ENCODE assay signal across 8 cellular contexts in the genomic region with DNA sequence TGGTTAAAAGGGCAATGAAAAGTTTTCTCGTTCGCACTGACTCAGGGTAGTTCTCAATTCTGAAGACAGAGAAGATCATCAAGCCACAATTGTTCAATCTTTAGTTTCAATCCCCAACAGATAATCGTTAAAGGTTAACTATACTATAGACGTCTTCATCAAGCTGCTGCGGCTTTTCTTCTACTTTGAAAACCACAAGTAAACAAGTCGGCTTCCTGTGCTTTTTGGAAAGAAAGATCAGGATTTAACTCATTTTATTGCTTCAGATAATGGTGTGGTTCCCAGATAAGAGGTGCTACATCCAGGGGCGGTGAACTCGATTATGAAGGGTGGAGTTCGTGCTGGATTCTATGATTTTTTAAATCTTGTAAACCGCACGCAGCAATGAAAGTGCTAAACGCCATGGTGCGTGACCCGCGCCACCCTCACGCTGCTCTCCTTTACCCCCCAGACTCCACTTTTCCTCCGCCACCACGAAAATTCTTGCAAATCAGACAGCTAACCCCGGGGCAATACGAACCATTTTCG. TPM values are rescaled to one million over a fixed set of nuclear protein-coding genes. Genes with fewer than 3 reads are reported as not detected.
DNase-seq lines count a peak whose midpoint lies in the region; ATAC-seq, FAIRE-seq and TF ChIP-seq lines count a peak whose summit lies in the region.

No MANE protein-coding gene starts in this region.

- H3K4me1 Mint-ChIP-seq in activated CD4-positive, alpha-beta T cell treated with anti-CD3 and anti-CD28 coated beads, Interleukin-2, amount 10 ng/mL, durations not matched to agents 24 days and 14 days, result peaks cover 37% of the 10 kb centered on the region
- H3K4me1 Mint-ChIP-seq in memory B cell, result peaks cover 21% of the 10 kb centered on the region

- TF ChIP-seq EP300 in GM12878 (IDR thresholded peaks at IDR 0.05; ENCODE audit: borderline replicate concordance in 1 of 2, control insufficient read depth in 1 of 2, low read depth in 2 of 2, low read length in 2 of 2), result peak in 1 of 2 experiments; percentile 10; a peak in 1 of 4 replicates

- H3K79me2 ChIP-seq in HCT116 (ENCODE audit: insufficient read depth, low read length) (peaks cover 41% of the 10 kb centered on the region), MM.1S (ENCODE audit: low read length) (peaks cover 15% of the 10 kb centered on the region), GM12878 (ENCODE audit: control insufficient read depth, insufficient read depth, low read length) (peaks cover 31% of the 10 kb centered on the region)

- ATAC-seq in HCT116 (peak; percentile 66), GM12878 (peak; percentile 64), memory B cell (ENCODE audit: low read depth) (peak; percentile 39)

- H3K27me3 Mint-ChIP-seq in activated CD4-positive, alpha-beta T cell treated with anti-CD3 and anti-CD28 coated beads, Interleukin-2, amount 10 ng/mL, durations not matched to agents 24 days and 14 days, result peaks cover 13% of the 10 kb centered on the region
- peaks cover 23% of the 10 kb centered on the region for H3K27me3 Mint-ChIP-seq in memory B cell

- H3F3A ChIP-seq in MM.1S (ENCODE audit: insufficient read depth, low read length), result peaks cover 15% of the 10 kb centered on the region

- SMC1A ChIA-PET in GM12878 (lab: Charles Lee; ENCODE audit: uncharacterized antibody, unreplicated experiment), result no interaction called here

- H3K9me2 ChIP-seq in HCT116 (ENCODE audit: insufficient read depth), result no peaks in the 10 kb centered on the region
- H3K9me2 ChIP-seq in MM.1S (replicated peaks; ENCODE audit: insufficient read depth, low read length), result no peaks in the 10 kb centered on the region

- RAD21 ChIA-PET in HCT116 (lab: Charles Lee; ENCODE audit: low non-redundant PET in 1 of 2, low total read pairs in 2 of 2, uncharacterized antibody in 2 of 2, unreplicated experiment in 2 of 2) (no interaction called here), GM12878 (lab: Charles Lee; ENCODE audit: unreplicated experiment) (no interaction called here)

- H3K36me3 Mint-ChIP-seq in activated CD4-positive, alpha-beta T cell treated with anti-CD3 and anti-CD28 coated beads, Interleukin-2, amount 10 ng/mL, durations not matched to agents 24 days and 14 days (ENCODE audit: low read depth), result peaks cover 22% of the 10 kb centered on the region
- H3K36me3 Mint-ChIP-seq in memory B cell, result no peaks in the 10 kb centered on the region

- peak overlapping the region; percentile 92 for H3K27ac Mint-ChIP-seq in activated CD4-positive, alpha-beta T cell treated with anti-CD3 and anti-CD28 coated beads, Interleukin-2, amount 10 ng/mL, durations not matched to agents 24 days and 14 days
- H3K27ac Mint-ChIP-seq in memory B cell, result no peak overlapping the region

- DNase-seq in activated CD4-positive, alpha-beta T cell treated with anti-CD3 and anti-CD28 coated beads, Interleukin-2, amount 10 ng/mL, durations not matched to agents 24 days and 14 days, result no peak
- DNase-seq in activated CD4-positive, alpha-beta T cell treated with anti-CD3 and anti-CD28 coated beads for 1 hour, result no peak
- no peak for DNase-seq in HCT116 (ENCODE audit: low read depth, low spot score)
- DNase-seq in MM.1S, result peak; percentile 49
- DNase-seq in GM12878 (ENCODE audit: low read depth, low spot score), result no peak
- peak in 1 of 2 donors; percentile 1 for DNase-seq in memory B cell (ENCODE audit: low spot score in 2 of 2)
- DNase-seq in medulla oblongata (ENCODE audit: extremely low spot score), result no peak
- no peak for DNase-seq in cortex of kidney (lab: John Stamatoyannopoulos, UW)

- H3K36me3 ChIP-seq in HCT116 (ENCODE audit: control insufficient read depth in 1 of 2, insufficient read depth in 2 of 2, low read length in 2 of 2), result peaks cover 2 to 5% of the 10 kb centered on the region in 2 experiments; a peak in 2 of 4 replicates
- no peaks in the 10 kb centered on the region for H3K36me3 ChIP-seq in MM.1S (replicated peaks; ENCODE audit: insufficient read depth, low read length)
- H3K36me3 ChIP-seq in GM12878 (ENCODE audit: control insufficient read depth in 2 of 2, insufficient read depth in 2 of 2, low read length in 1 of 2), result no peaks in the 10 kb centered on the region

- TF ChIP-seq POLR2A in HCT116 (IDR thresholded peaks at IDR 0.05; ENCODE audit: borderline replicate concordance, extremely low read depth, insufficient read depth, insufficient read length) (no peak), GM12878 (IDR thresholded peaks at IDR 0.05; ENCODE audit: low read depth, low read length) (no peak)

- TF ChIP-seq CTCF in HCT116 (IDR thresholded peaks at IDR 0.05 in 2 of 3, conservative IDR thresholded peaks at IDR 0.05 in 1 of 3; ENCODE audit: borderline replicate concordance in 1 of 3, insufficient read depth in 1 of 3, low read depth in 2 of 3, low read length in 2 of 3), result no peak
- no peak for TF ChIP-seq CTCF in MM.1S (IDR thresholded peaks at IDR 0.05; ENCODE audit: low read length)
- no peak for TF ChIP-seq CTCF in GM12878 (IDR thresholded peaks at IDR 0.05 in 2 of 3, conservative IDR thresholded peaks at IDR 0.05 in 1 of 3; ENCODE audit: control insufficient read depth in 2 of 3, extremely low read depth in 1 of 3, insufficient read depth in 1 of 3, low read depth in 3 of 3, low read length in 3 of 3)

- H3K27me3 ChIP-seq in HCT116 (ENCODE audit: insufficient read depth, low read length) (no peaks in the 10 kb centered on the region), MM.1S (replicated peaks; ENCODE audit: insufficient read depth, low read length) (peaks cover 82% of the 10 kb centered on the region), GM12878 (replicated peaks in 1 of 2; ENCODE audit: control insufficient read depth in 2 of 2, insufficient read depth in 2 of 2, low read length in 1 of 2) (no peaks in the 10 kb centered on the region)

- peak overlapping the region; percentile 83 for H3K27ac ChIP-seq in HCT116 (ENCODE audit: low read depth, low read length)
- H3K27ac ChIP-seq in MM.1S (ENCODE audit: low read length), result peak overlapping the region; percentile 40; the same call in 1 of the 2 replicates
- peak overlapping the region; percentile 97 for H3K27ac ChIP-seq in GM12878 (ENCODE audit: control insufficient read depth, insufficient read depth)

- H2AFZ ChIP-seq in HCT116 (ENCODE audit: low read depth, low read length, poor library complexity, severe bottlenecking) (peak overlapping the region; percentile 87), MM.1S (ENCODE audit: low read length) (peak overlapping the region; percentile 84), GM12878 (ENCODE audit: control insufficient read depth, low read depth, low read length) (peak overlapping the region; percentile 98)

- CTCF ChIA-PET in HCT116 (lab: Charles Lee), result no interaction called here
- CTCF ChIA-PET in GM12878 (lab: Yijun Ruan, JAX), result interaction anchor here (1.2 kb wide), 1 partner anchor 70 kb away, joined by 5 read pairs; no protein-coding TSS in a partner anchor

- H3K4me3 ChIP-seq in HCT116 (replicated peaks in 1 of 2; ENCODE audit: low read depth in 1 of 2, low read length in 2 of 2), result peak overlapping the region; percentile 85 to 89
- H3K4me3 ChIP-seq in MM.1S (ENCODE audit: low read length), result peak overlapping the region; percentile 76
- H3K4me3 ChIP-seq in GM12878, result peak overlapping the region; percentile 78

- WGBS in GM12878 (ENCODE audit: insufficient coverage, insufficient replicate concordance, low lambda C conversion rate, missing lambda C conversion rate), result 2% methylated on average over 21 of the region's 21 CpGs

- TSS peak; percentile 87 for BruUV-seq in HCT116 (replicated peaks; lab: Mats Ljungman, UMichigan)
- no TSS peak for BruUV-seq in GM12878 (replicated peaks; lab: Mats Ljungman, UMichigan)

- peaks cover 4 to 16% of the 10 kb centered on the region in 2 experiments; a peak in 3 of 4 replicates for H3K4me1 ChIP-seq in HCT116 (ENCODE audit: control insufficient read depth in 1 of 2, insufficient read depth in 2 of 2, low read length in 2 of 2)
- peaks cover 19% of the 10 kb centered on the region for H3K4me1 ChIP-seq in MM.1S (ENCODE audit: low read length)
- H3K4me1 ChIP-seq in GM12878 (ENCODE audit: control insufficient read depth, insufficient read depth, low read length), result peaks cover 17% of the 10 kb centered on the region

- H4K20me1 ChIP-seq in HCT116 (ENCODE audit: insufficient read depth), result peaks cover 3% of the 10 kb centered on the region; the same call in 1 of the 2 replicates
- peaks cover 5% of the 10 kb centered on the region; the same call in 1 of the 2 replicates for H4K20me1 ChIP-seq in MM.1S (ENCODE audit: insufficient read depth, low read length)
- no peaks in the 10 kb centered on the region for H4K20me1 ChIP-seq in GM12878 (ENCODE audit: control insufficient read depth, insufficient read depth)

- POLR2A ChIA-PET in HCT116 (lab: Charles Lee) (no interaction called here), GM12878 (lab: Charles Lee) (no interaction called here)

- H3K9me3 ChIP-seq in HCT116 (ENCODE audit: control insufficient read depth in 1 of 2, insufficient read depth in 1 of 2, low read depth in 1 of 2, low read length in 2 of 2) (no peaks in the 10 kb centered on the region), MM.1S (replicated peaks; ENCODE audit: insufficient read depth, low read length) (no peaks in the 10 kb centered on the region), GM12878 (replicated peaks; ENCODE audit: control insufficient read depth, insufficient read depth, low read length) (no peaks in the 10 kb centered on the region)

- TF ChIP-seq RAD21 in HCT116 (IDR thresholded peaks at IDR 0.05; ENCODE audit: low read depth) (no peak), GM12878 (IDR thresholded peaks at IDR 0.05; ENCODE audit: insufficient read depth, low read depth, low read length) (no peak)

- H3K4me2 ChIP-seq in HCT116 (ENCODE audit: low read length) (peak overlapping the region; percentile 87), MM.1S (ENCODE audit: low read depth, low read length) (peak overlapping the region; percentile 85), GM12878 (ENCODE audit: control insufficient read depth, insufficient read depth) (peak overlapping the region; percentile 96)

- in situ Hi-C loops in GM12878 (cut with MboI), result no loop called here

- H3K9ac ChIP-seq in HCT116 (ENCODE audit: low read length) (peak overlapping the region; percentile 98), MM.1S (ENCODE audit: low read length) (peak overlapping the region; percentile 84), GM12878 (ENCODE audit: control insufficient read depth, insufficient read depth, low read length) (peak overlapping the region; percentile 84)

- no peaks in the 10 kb centered on the region for H3K9me3 Mint-ChIP-seq in activated CD4-positive, alpha-beta T cell treated with anti-CD3 and anti-CD28 coated beads, Interleukin-2, amount 10 ng/mL, durations not matched to agents 24 days and 14 days
- H3K9me3 Mint-ChIP-seq in memory B cell, result no peaks in the 10 kb centered on the region

- no peak for FAIRE-seq in GM12878 (lab: Jason Lieb, UNC)

- peak overlapping the region; percentile 92 for H3K4me3 Mint-ChIP-seq in activated CD4-positive, alpha-beta T cell treated with anti-CD3 and anti-CD28 coated beads, Interleukin-2, amount 10 ng/mL, durations not matched to agents 24 days and 14 days
- H3K4me3 Mint-ChIP-seq in memory B cell, result peak overlapping the region; percentile 88

- intact Hi-C loops in activated CD4-positive, alpha-beta T cell treated with anti-CD3 and anti-CD28 coated beads, Interleukin-2, amount 10 ng/mL, durations not matched to agents 24 days and 14 days (cut with micrococcal nuclease), result loop anchor here (1.0 to 10.0 kb wide), 7 partner anchors 69 to 891 kb away; partner anchors contain the start of genes MAP3K20, OLA1 and PDK1
- intact Hi-C loops in HCT116 (cut with micrococcal nuclease) (loop anchor here (10.0 kb wide), 1 partner anchor 329 kb away; no protein-coding TSS in a partner anchor), GM12878 (cut with micrococcal nuclease; ENCODE audit: unreplicated experiment) (no loop called here)

RNA-seq across cellular contexts. Expression of gene CDCA7, which starts 0.5 kb away (rescaled TPM):
- 116 and 118 TPM in 2 replicates for total RNA-seq in activated CD4-positive, alpha-beta T cell treated with anti-CD3 and anti-CD28 coated beads, Interleukin-2, amount 10 ng/mL, durations not matched to agents 24 days and 14 days
- total RNA-seq in HCT116 (2021; ENCODE audit: unreplicated experiment), result 57.9 TPM
- 12.9 and 20.0 TPM in 2 replicates for polyA plus RNA-seq in HCT116 (2012)
- 38.0 and 38.4 TPM in 2 replicates for total RNA-seq in GM12878 (2013; cell fraction: nucleolus; rRNA removed)
- 31.2 and 33.9 TPM in 2 replicates for total RNA-seq in GM12878 (2014; rRNA removed)
- total RNA-seq in GM12878 (2014; rRNA removed; fragmentation: Illumina TruSeq; extraction: Trizol), result 26.3 and 27.3 TPM in 2 replicates
- total RNA-seq in GM12878 (2021), result 41.0 and 42.5 TPM in 2 replicates
- 15.7 TPM for polyA plus RNA-seq in GM12878 (2011; ENCODE audit: low read depth)
- polyA plus RNA-seq in GM12878 (2011; rRNA removed), result 40.6 and 43.4 TPM in 2 replicates
- polyA plus RNA-seq in GM12878 (2011; cell fraction: cytosol; rRNA removed), result 25.2 and 25.4 TPM in 2 replicates
- 73.1 and 74.0 TPM in 2 replicates for polyA plus RNA-seq in GM12878 (2011; cell fraction: nucleus; rRNA removed)
- 20.8 and 27.1 TPM in 2 replicates for polyA plus RNA-seq in GM12878 (2012)
- 50.7 and 51.7 TPM in 2 replicates for polyA plus RNA-seq in GM12878 (2014; fragmentation: Illumina TruSeq; extraction: Trizol)
- polyA plus RNA-seq in GM12878 (2014; fragmentation: Nextera tagmentation; extraction: Ambion mirVana), result 10 to 100 TPM; 23.5 to 26.4 TPM
- 44.0 and 47.3 TPM in 2 replicates for polyA plus RNA-seq in GM12878 (2014; rRNA removed)
- polyA plus RNA-seq in GM12878 (2016; fragmentation: Nextera tagmentation; extraction: Ambion mirVana), result 10 to 100 TPM; 68.1 to 71.3 TPM
- 12.1 and 18.8 TPM in 2 replicates for polyA minus RNA-seq in GM12878 (2011; rRNA and poly(A)+ RNA removed)
- 8.0 and 9.1 TPM in 2 replicates for polyA minus RNA-seq in GM12878 (2011; cell fraction: cytosol; rRNA and poly(A)+ RNA removed)
- 7.0 and 10.0 TPM in 2 replicates for polyA minus RNA-seq in GM12878 (2011; cell fraction: nucleus; rRNA and poly(A)+ RNA removed)

Comparison
In these comparisons a context has a peak if more than half of its experiments do, and no peak if none do; other contexts are left out.
1. H3K27ac ChIP-seq: peak in every context shown above with its lines; median percentile 97 in GM12878; 83 in HCT116; 40 in MM.1S.